16 cellular contexts compared by ENCODE assay signal in genomic region chrX:56811599-56811998, GRCh38.
"Had no signal": no experiment of that assay in that cellular context is flagged by ENCODE, and none has a peak within 500 bp of the region (broad histone marks: within the 10 kb centered on the region; RNA-seq: fewer than 3 reads in every experiment).

No MANE protein-coding gene starts in this region.

- H3K36me3 ChIP-seq: adrenal gland, heart left ventricle, lower lobe of right lung, neutrophil, tibial nerve, uterus had no signal

- H3K9me3 ChIP-seq: adrenal gland, heart left ventricle, lower lobe of right lung, neutrophil, tibial nerve, uterus had no signal

- DNase-seq: activated CD4-positive, alpha-beta T cell treated with anti-CD3 and anti-CD28 coated beads, Interleukin-2, amount 50 U/mL, for 1 hour; activated gamma-delta T cell; activated T-cell treated with anti-CD3 and anti-CD28 coated beads, Interleukin-2, amount 50 U/mL, for 72 hours; adrenal gland; heart left ventricle; left colon; lower lobe of right lung; stimulated activated CD4-positive, alpha-beta T cell treated with anti-CD3 and anti-CD28 coated beads, Interleukin-12 subunit alpha, Interleukin-12 subunit beta, amount 100 ng/mL, for 4 hours; stimulated activated CD4-positive, alpha-beta T cell treated with anti-CD3 and anti-CD28 coated beads, Interleukin-2, amount 100 ng/mL, for 24 hours; stimulated activated naive B cell treated with anti-CD40 and anti-IgM and Interleukin-4, amounts not matched to agents 10 μg/mL and 1 μg/mL and 100 μg/mL, for 72 hours; T-helper 2 cell; uterus had no signal

- H3K27me3 ChIP-seq: adrenal gland, neutrophil had no signal

- H3K4me3 ChIP-seq: adrenal gland, uterus had no signal

- H3K27ac ChIP-seq: adrenal gland, neutrophil, parathyroid adenoma had no signal

- H3K27me3 Mint-ChIP-seq: stimulated activated naive B cell treated with anti-CD40 and anti-IgM and Interleukin-4, amounts not matched to agents 10 μg/mL and 1 μg/mL and 100 μg/mL, for 72 hours had no signal

- ATAC-seq: activated T-cell treated with anti-CD3 and anti-CD28 coated beads, Interleukin-2, amount 50 U/mL, for 72 hours; heart left ventricle; left colon; lower lobe of right lung; stimulated activated naive B cell treated with anti-CD40 and anti-IgM and Interleukin-4, amounts not matched to agents 10 μg/mL and 1 μg/mL and 100 μg/mL, for 72 hours had no signal

- H3K9me3 Mint-ChIP-seq: activated T-cell treated with anti-CD3 and anti-CD28 coated beads, Interleukin-2, amount 50 U/mL, for 72 hours; stimulated activated naive B cell treated with anti-CD40 and anti-IgM and Interleukin-4, amounts not matched to agents 10 μg/mL and 1 μg/mL and 100 μg/mL, for 72 hours had no signal

- H3K4me1 ChIP-seq: lower lobe of right lung, parathyroid adenoma, uterus had no signal

- H3K4me3 Mint-ChIP-seq: endodermal cell had no signal

- H3K27ac Mint-ChIP-seq: endodermal cell had no signal
